Comparison of ENCODE assay signal across 14 cellular contexts in the genomic region with DNA sequence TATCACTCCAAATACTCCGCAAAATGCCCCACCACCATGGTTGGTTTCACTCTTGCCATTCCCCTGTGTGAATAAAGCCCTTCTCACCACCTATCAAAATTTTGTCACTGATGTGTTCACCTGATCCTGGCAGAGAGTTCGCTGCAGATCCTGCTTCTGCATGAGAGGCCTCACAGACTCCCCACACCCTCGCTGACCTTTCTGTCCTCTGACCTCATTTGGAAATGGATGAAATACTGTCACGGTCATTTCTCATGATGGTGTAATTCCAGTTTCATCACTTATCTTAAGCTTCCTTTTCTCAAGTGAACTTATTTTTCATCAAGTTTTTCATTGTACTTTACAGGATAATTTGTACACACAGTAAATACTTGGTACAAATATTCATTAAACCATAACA.
A peak's percentile ranks its signal among the peaks of the same experiment; 100 is the strongest.
DNase-seq lines count a peak whose midpoint lies in the region; ATAC-seq and TF ChIP-seq lines count a peak whose summit lies in the region.
"Had no signal": no experiment of that assay in that cellular context is flagged by ENCODE, and none has a peak within 500 bp of the region (broad histone marks: within the 10 kb centered on the region; RNA-seq: fewer than 3 reads in every experiment).

No MANE protein-coding gene starts in this region.

- H3K27me3 Mint-ChIP-seq in CD14-positive monocyte (ENCODE audit: low read depth in 3 of 3) (no peaks in the 10 kb centered on the region), HFFc6 (ENCODE audit: insufficient read depth) (no peaks in the 10 kb centered on the region; the same call in 1 of the 2 replicates), type B pancreatic cell (peaks cover 3% of the 10 kb centered on the region), WTC11 (ENCODE audit: low read depth) (no peaks in the 10 kb centered on the region)
- H3K27me3 Mint-ChIP-seq in naive thymus-derived CD4-positive, alpha-beta T cell = peaks cover 0 to 2% (median 0%) of the 10 kb centered on the region in 5 donors
- H3K27me3 Mint-ChIP-seq: CD4-positive, CD25-positive, alpha-beta regulatory T cell had no signal

- TF ChIP-seq CTCF in CD14-positive monocyte (IDR thresholded peaks at IDR 0.05) = no peak
- no peak for TF ChIP-seq CTCF in HFFc6 (IDR thresholded peaks at IDR 0.05)
- no peak for TF ChIP-seq CTCF in type B pancreatic cell (conservative IDR thresholded peaks at IDR 0.05)
- TF ChIP-seq CTCF in WTC11 (IDR thresholded peaks at IDR 0.05) = no peak

- H3K4me1 ChIP-seq in naive thymus-derived CD4-positive, alpha-beta T cell (ENCODE audit: control insufficient read depth in 2 of 2, insufficient read depth in 2 of 2, low read length in 2 of 2) = no peaks in the 10 kb centered on the region

- H3K27ac ChIP-seq in naive thymus-derived CD4-positive, alpha-beta T cell (ENCODE audit: low read depth, low read length) = no peak overlapping the region
- H3K27ac ChIP-seq: A549, GM23248 had no signal

- no peaks in the 10 kb centered on the region for H3K9me3 ChIP-seq in naive thymus-derived CD4-positive, alpha-beta T cell (ENCODE audit: control insufficient read depth in 2 of 3, low read length in 3 of 3)
- H3K9me3 ChIP-seq: A549 had no signal

- CTCF ChIA-PET in naive thymus-derived CD4-positive, alpha-beta T cell (lab: Charles Lee) = no interaction called here
- CTCF ChIA-PET in WTC11 (lab: Charles Lee) = interaction anchor here (1.3 to 1.6 kb wide), 2 partner anchors 10 to 73 kb away, joined by 4 to 9 read pairs; no protein-coding TSS in a partner anchor

- peaks cover 2 to 6% of the 10 kb centered on the region in 2 donors for H3K36me3 Mint-ChIP-seq in CD14-positive monocyte
- H3K36me3 Mint-ChIP-seq in HFFc6 (ENCODE audit: low read depth) = peaks cover 15% of the 10 kb centered on the region; the same call in 1 of the 2 replicates
- H3K36me3 Mint-ChIP-seq in naive thymus-derived CD4-positive, alpha-beta T cell = peaks cover 0 to 19% (median 8%) of the 10 kb centered on the region in 5 donors
- H3K36me3 Mint-ChIP-seq in type B pancreatic cell = no peaks in the 10 kb centered on the region
- H3K36me3 Mint-ChIP-seq in WTC11 = no peaks in the 10 kb centered on the region
- H3K36me3 Mint-ChIP-seq: CD4-positive, CD25-positive, alpha-beta regulatory T cell had no signal

- peak; percentile 53 for ATAC-seq in naive thymus-derived CD4-positive, alpha-beta T cell
- ATAC-seq in WTC11 = no peak
- ATAC-seq: A549, HCT116, HepG2 had no signal

- no peak overlapping the region for H3K4me3 ChIP-seq in naive thymus-derived CD4-positive, alpha-beta T cell (ENCODE audit: low read length)
- H3K4me3 ChIP-seq: A549, GM23248 had no signal

- no peaks in the 10 kb centered on the region for H3K27me3 ChIP-seq in naive thymus-derived CD4-positive, alpha-beta T cell (ENCODE audit: control insufficient read depth in 2 of 2, insufficient read depth in 2 of 2, low read length in 2 of 2)

- no peaks in the 10 kb centered on the region for H3K36me3 ChIP-seq in naive thymus-derived CD4-positive, alpha-beta T cell (ENCODE audit: control insufficient read depth in 2 of 3, insufficient read depth in 3 of 3, low read length in 3 of 3)

- H3K9me3 Mint-ChIP-seq in CD14-positive monocyte (peaks cover 9 to 23% (median 13%) of the 10 kb centered on the region in 7 donors), HFFc6 (peaks cover 8% of the 10 kb centered on the region), type B pancreatic cell (peaks cover 5% of the 10 kb centered on the region), WTC11 (peaks cover 5% of the 10 kb centered on the region; the same call in 1 of the 2 replicates)
- H3K9me3 Mint-ChIP-seq in naive thymus-derived CD4-positive, alpha-beta T cell = peaks cover 0 to 12% (median 0%) of the 10 kb centered on the region in 11 donors

- DNase-seq in CD14-positive monocyte (ENCODE audit: low spot score) (peak; percentile 68), HFFc6 (no peak), OCI-M1 (lab: John Stamatoyannopoulos, UW) (peak; percentile 3), COR-L47 (lab: John Stamatoyannopoulos, UW) (no peak), type B pancreatic cell (ENCODE audit: extremely low spot score, unreplicated experiment) (no peak), WTC11 (ENCODE audit: low spot score) (no peak)
- DNase-seq in naive thymus-derived CD4-positive, alpha-beta T cell = no peak
- DNase-seq: Calu3; CD4-positive, CD25-positive, alpha-beta regulatory T cell; DMS 273 treated with DMSO at 0.1 percent for 48 hours; GM23248 had no signal

- POLR2A ChIA-PET in naive thymus-derived CD4-positive, alpha-beta T cell (lab: Charles Lee) = no interaction called here
- POLR2A ChIA-PET in WTC11 (lab: Charles Lee) = no interaction called here

- H3K4me3 Mint-ChIP-seq in CD14-positive monocyte (peak overlapping the region in 1 of 2 donors; percentile 47), HFFc6 (peak overlapping the region; percentile 16; the same call in 1 of the 2 replicates), type B pancreatic cell (no peak overlapping the region), WTC11 (no peak overlapping the region)
- H3K4me3 Mint-ChIP-seq in naive thymus-derived CD4-positive, alpha-beta T cell = no peak overlapping the region
- H3K4me3 Mint-ChIP-seq: CD4-positive, CD25-positive, alpha-beta regulatory T cell had no signal

- intact Hi-C loops in CD14-positive monocyte (cut with micrococcal nuclease) = loop anchor here in 1 of 2 donors (10.0 kb wide), 1 partner anchor 68 kb away; no protein-coding TSS in a partner anchor
- intact Hi-C loops in naive thymus-derived CD4-positive, alpha-beta T cell (cut with micrococcal nuclease) = no loop called here

- H3K4me1 Mint-ChIP-seq in CD14-positive monocyte = peaks cover 35% of the 10 kb centered on the region
- peaks cover 60% of the 10 kb centered on the region for H3K4me1 Mint-ChIP-seq in HFFc6 (ENCODE audit: low read depth)
- no peaks in the 10 kb centered on the region for H3K4me1 Mint-ChIP-seq in naive thymus-derived CD4-positive, alpha-beta T cell
- H3K4me1 Mint-ChIP-seq in type B pancreatic cell (ENCODE audit: unreplicated experiment) = peaks cover 9% of the 10 kb centered on the region
- no peaks in the 10 kb centered on the region for H3K4me1 Mint-ChIP-seq in WTC11

- H3K27ac Mint-ChIP-seq in CD14-positive monocyte (peak overlapping the region; percentile 52 to 93 (median 83)), HFFc6 (no peak overlapping the region), type B pancreatic cell (no peak overlapping the region), WTC11 (no peak overlapping the region)
- H3K27ac Mint-ChIP-seq in naive thymus-derived CD4-positive, alpha-beta T cell = no peak overlapping the region
- H3K27ac Mint-ChIP-seq: CD4-positive, CD25-positive, alpha-beta regulatory T cell had no signal

TF ChIP-seq in WTC11, 78 proteins besides CTCF, POLR2A, EP300 and RAD21 (continues in another document):
- no peak for TF ChIP-seq TEAD4 (CRISPR knock-in tag; IDR thresholded peaks at IDR 0.05)
- no peak for TF ChIP-seq ATF6 (CRISPR knock-in tag; IDR thresholded peaks at IDR 0.05)
- no peak for TF ChIP-seq KAT7 (CRISPR knock-in tag; IDR thresholded peaks at IDR 0.05; ENCODE audit: borderline replicate concordance)
- no peak for TF ChIP-seq STAT6 (CRISPR knock-in tag; conservative IDR thresholded peaks at IDR 0.05; ENCODE audit: low read depth)
- TF ChIP-seq, protein P1, sequence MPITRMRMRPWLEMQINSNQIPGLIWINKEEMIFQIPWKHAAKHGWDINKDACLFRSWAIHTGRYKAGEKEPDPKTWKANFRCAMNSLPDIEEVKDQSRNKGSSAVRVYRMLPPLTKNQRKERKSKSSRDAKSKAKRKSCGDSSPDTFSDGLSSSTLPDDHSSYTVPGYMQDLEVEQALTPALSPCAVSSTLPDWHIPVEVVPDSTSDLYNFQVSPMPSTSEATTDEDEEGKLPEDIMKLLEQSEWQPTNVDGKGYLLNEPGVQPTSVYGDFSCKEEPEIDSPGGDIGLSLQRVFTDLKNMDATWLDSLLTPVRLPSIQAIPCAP (CRISPR knock-in tag; IDR thresholded peaks at IDR 0.05) = no peak
- TF ChIP-seq, protein P2, sequence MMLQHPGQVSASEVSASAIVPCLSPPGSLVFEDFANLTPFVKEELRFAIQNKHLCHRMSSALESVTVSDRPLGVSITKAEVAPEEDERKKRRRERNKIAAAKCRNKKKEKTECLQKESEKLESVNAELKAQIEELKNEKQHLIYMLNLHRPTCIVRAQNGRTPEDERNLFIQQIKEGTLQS (CRISPR knock-in tag; conservative IDR thresholded peaks at IDR 0.05) = no peak

Comparison
In these comparisons a context has a peak if more than half of its experiments do, and no peak if none do; other contexts are left out.
1. DNase-seq: peak in CD14-positive monocyte (single experiment) and OCI-M1 (single experiment); none in HFFc6 (single experiment), naive thymus-derived CD4-positive, alpha-beta T cell (0 of 9), COR-L47 (single experiment), type B pancreatic cell (single experiment) and WTC11 (single experiment).
2. H3K27ac Mint-ChIP-seq: peak in CD14-positive monocyte (7 of 7); none in HFFc6 (single experiment), naive thymus-derived CD4-positive, alpha-beta T cell (0 of 9), type B pancreatic cell (single experiment) and WTC11 (single experiment).